ENCODE assay signal across 8 cellular contexts in genomic region chr2:216013080-216013909, GRCh38. TPM values are rescaled to one million over a fixed set of nuclear protein-coding genes. Genes with fewer than 3 reads are reported as not detected.
A peak's percentile ranks its signal among the peaks of the same experiment; 100 is the strongest.
DNase-seq lines count a peak whose midpoint lies in the region; ATAC-seq and TF ChIP-seq lines count a peak whose summit lies in the region.

TSS of gene MREG (minus strand) at chr2:216013551. CDS start at chr2:216013327, 224 bp downstream.

- POLR2A ChIA-PET in AG04449 (lab: Yijun Ruan, JAX), result no interaction called here
- POLR2A ChIA-PET in WTC11 (lab: Charles Lee), result interaction anchor here (0.5 kb wide), 1 partner anchor 41 kb away, joined by 5 read pairs; no protein-coding TSS in a partner anchor

- peak within 1 kb of the TSS; percentile 70 for H3K4me3 ChIP-seq in AG04449 (ENCODE audit: low read depth, low read length)
- peak within 1 kb of the TSS; percentile 61 to 67 for H3K4me3 ChIP-seq in cardiac fibroblast (replicated peaks in 1 of 2; ENCODE audit: low read depth in 2 of 2, low read length in 2 of 2)

- CTCF ChIA-PET in AG04449 (lab: Yijun Ruan, JAX) (interaction anchor here (0.7 to 6.0 kb wide), 12 partner anchors 8 to 47 kb away, joined by 3 to 101 read pairs (median 4); no protein-coding TSS in a partner anchor), WTC11 (lab: Charles Lee) (interaction anchor here (1.4 to 1.5 kb wide), 3 partner anchors 10 to 11 kb away, joined by 4 to 5 read pairs (median 4); no protein-coding TSS in a partner anchor)

- H3K27me3 Mint-ChIP-seq in WTC11 (ENCODE audit: low read depth), result no peaks in the 10 kb centered on the region; the same call in 1 of the 2 replicates

- DNase-seq in AG04449 (ENCODE audit: low read depth, low spot score), result no peak
- peak; percentile 89 for DNase-seq in NCI-H2196 (lab: John Stamatoyannopoulos, UW; ENCODE audit: unreplicated experiment)
- peak; percentile 90 for DNase-seq in WTC11 (ENCODE audit: low spot score)
- DNase-seq in cardiac fibroblast (ENCODE audit: low read depth in 2 of 2), result peak; percentile 73 to 80
- peak; percentile 72 for DNase-seq in inferior parietal cortex (ENCODE audit: extremely low spot score)
- DNase-seq in stimulated activated CD4-positive, alpha-beta T cell treated with anti-CD3 and anti-CD28 coated beads, Interleukin-12 subunit alpha, Interleukin-12 subunit beta, amount 100 ng/mL, for 24 hours (ENCODE audit: low read depth in 2 of 2), result peak; percentile 74 to 85

- peaks cover 4% of the 10 kb centered on the region for H3K36me3 Mint-ChIP-seq in WTC11

- TF ChIP-seq CTCF in AG04449 (IDR thresholded peaks at IDR 0.05; ENCODE audit: insufficient read depth, low read length, missing control alignments), result peak; percentile 86
- peak; percentile 59 for TF ChIP-seq CTCF in WTC11 (IDR thresholded peaks at IDR 0.05)
- TF ChIP-seq CTCF in cardiac fibroblast (IDR thresholded peaks at IDR 0.05; ENCODE audit: low read depth, low read length), result peak; percentile 84

- peak within 1 kb of the TSS; percentile 97 for H3K4me3 Mint-ChIP-seq in WTC11

- ATAC-seq in GM18868 (IDR thresholded peaks at IDR 0.05; ENCODE audit: unreplicated experiment) (peak; percentile 41), HG03097 (IDR thresholded peaks at IDR 0.05; ENCODE audit: low FRiP score, unreplicated experiment) (peak; percentile 41), WTC11 (peak; percentile 90)

- H3K4me1 Mint-ChIP-seq in WTC11, result peaks cover 26% of the 10 kb centered on the region

- H3K9me3 Mint-ChIP-seq in WTC11, result no peaks in the 10 kb centered on the region; the same call in 1 of the 2 replicates

- peak within 1 kb of the TSS; percentile 90 for H3K27ac Mint-ChIP-seq in WTC11

TF ChIP-seq in WTC11, 78 proteins besides CTCF, POLR2A, EP300 and RAD21 (continues in another document):
- TF ChIP-seq ELF4 (CRISPR knock-in tag; IDR thresholded peaks at IDR 0.05; ENCODE audit: low read depth), result no peak
- 0 out of 2 replicates have a peak, but pooled peaks have one; percentile 54 for TF ChIP-seq FOXP4 (CRISPR knock-in tag; IDR thresholded peaks at IDR 0.05)
- TF ChIP-seq PRDM15 (CRISPR knock-in tag; IDR thresholded peaks at IDR 0.05), result no peak
- TF ChIP-seq ZNF219 (CRISPR knock-in tag; IDR thresholded peaks at IDR 0.05; ENCODE audit: borderline replicate concordance), result 0 out of 2 replicates have a peak, but pooled peaks have one; percentile 61
- no peak for TF ChIP-seq ZNF317 (CRISPR knock-in tag; IDR thresholded peaks at IDR 0.05; ENCODE audit: borderline replicate concordance, low read depth)
- peak; percentile 7; the same call in 1 of the 2 replicates for TF ChIP-seq GABPB1 (CRISPR knock-in tag; IDR thresholded peaks at IDR 0.05)
- TF ChIP-seq KAT7 (CRISPR knock-in tag; IDR thresholded peaks at IDR 0.05; ENCODE audit: borderline replicate concordance), result peak; percentile 79; the same call in 1 of the 2 replicates
- TF ChIP-seq MAX (CRISPR knock-in tag; IDR thresholded peaks at IDR 0.05), result peak; percentile 70; the same call in 1 of the 2 replicates
- peak; percentile 91 for TF ChIP-seq HMGXB4 (CRISPR knock-in tag; IDR thresholded peaks at IDR 0.05)
- TF ChIP-seq STAT6 (CRISPR knock-in tag; conservative IDR thresholded peaks at IDR 0.05; ENCODE audit: low read depth), result 0 out of 2 replicates have a peak, but pooled peaks have one; percentile 60
- peak; percentile 32; the same call in 1 of the 2 replicates for TF ChIP-seq ZNF423 (CRISPR knock-in tag; IDR thresholded peaks at IDR 0.05)
- 0 out of 2 replicates have a peak, but pooled peaks have one; percentile 17 for TF ChIP-seq FOXK1 (CRISPR knock-in tag; IDR thresholded peaks at IDR 0.05)
- no peak for TF ChIP-seq ZNF396 (CRISPR knock-in tag; IDR thresholded peaks at IDR 0.05; ENCODE audit: borderline replicate concordance)

RNA-seq across cellular contexts. Expression of gene MREG, which starts in this region (rescaled TPM):
- total RNA-seq in WTC11 (2021), result 22.4 to 23.8 TPM (median 23.0 TPM) in 3 replicates
